ENCODE assay signal across 16 cellular contexts in the genomic region with DNA sequence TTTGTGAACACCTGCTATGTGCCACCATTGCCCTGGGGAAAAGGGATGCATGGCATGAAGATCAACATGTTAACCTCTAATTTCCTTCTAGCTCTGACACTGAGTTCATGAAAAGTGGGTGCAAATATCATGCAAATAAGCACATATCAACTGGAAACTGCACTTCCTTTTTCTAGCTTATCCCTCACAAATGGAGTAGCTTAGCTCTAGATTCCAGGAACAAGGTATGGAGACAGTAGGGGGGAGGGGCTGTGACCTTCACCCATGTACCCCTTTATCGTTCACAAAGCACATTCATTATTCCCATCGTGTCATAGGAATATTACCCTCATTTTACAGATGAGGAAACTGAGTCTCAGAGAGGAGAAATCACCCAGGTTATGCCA. TPM values are rescaled to one million over a fixed set of nuclear protein-coding genes. Genes with fewer than 3 reads are reported as not detected.
DNase-seq lines count a peak whose midpoint lies in the region; ATAC-seq, FAIRE-seq and TF ChIP-seq lines count a peak whose summit lies in the region.
"Had no signal": no experiment of that assay in that cellular context is flagged by ENCODE, and none has a peak within 500 bp of the region (broad histone marks: within the 10 kb centered on the region; RNA-seq: fewer than 3 reads in every experiment).

No MANE protein-coding gene starts in this region.

- H3K4me3 ChIP-seq in BLaER1 (no peak overlapping the region), GM12878 (no peak overlapping the region), neutrophil (ENCODE audit: low read depth in 1 of 2, low read length in 1 of 2) (peak overlapping the region in 1 of 2 experiments; percentile 43), suprapubic skin (no peak overlapping the region)
- H3K4me3 ChIP-seq: MG63 had no signal

- CTCF ChIA-PET in GM12878 (lab: Yijun Ruan, JAX), result no interaction called here

- FAIRE-seq in GM12878 (lab: Jason Lieb, UNC), result no peak

- no peak overlapping the region for H2AFZ ChIP-seq in GM12878 (ENCODE audit: control insufficient read depth, low read depth, low read length)

- POLR2A ChIA-PET in GM12878 (lab: Charles Lee), result no interaction called here

- TF ChIP-seq EP300 in GM12878 (IDR thresholded peaks at IDR 0.05; ENCODE audit: borderline replicate concordance in 1 of 2, control insufficient read depth in 1 of 2, low read depth in 2 of 2, low read length in 2 of 2) (no peak), suprapubic skin (IDR thresholded peaks at IDR 0.05) (no peak)

- SMC1A ChIA-PET in GM12878 (lab: Charles Lee; ENCODE audit: uncharacterized antibody, unreplicated experiment), result no interaction called here

- H3K4me1 ChIP-seq in BLaER1 (peaks cover 34% of the 10 kb centered on the region), GM12878 (ENCODE audit: control insufficient read depth, insufficient read depth, low read length) (no peaks in the 10 kb centered on the region), neutrophil (ENCODE audit: control insufficient read depth in 1 of 2, insufficient read depth in 1 of 2, low read depth in 1 of 2, low read length in 1 of 2) (peaks cover 49 to 59% of the 10 kb centered on the region in 2 experiments), suprapubic skin (no peaks in the 10 kb centered on the region)

- no peaks in the 10 kb centered on the region; the same call in 1 of the 2 replicates for H4K20me1 ChIP-seq in BLaER1
- H4K20me1 ChIP-seq in GM12878 (ENCODE audit: control insufficient read depth, insufficient read depth), result no peaks in the 10 kb centered on the region

- H3K9me3 Mint-ChIP-seq in immature natural killer cell, result peaks cover 0 to 4% (median 0%) of the 10 kb centered on the region in 6 donors
- H3K9me3 Mint-ChIP-seq: CD8-positive, alpha-beta memory T cell; HFFc6 had no signal

- no peaks in the 10 kb centered on the region for H3K36me3 ChIP-seq in BLaER1
- no peaks in the 10 kb centered on the region for H3K36me3 ChIP-seq in GM12878 (ENCODE audit: control insufficient read depth in 2 of 2, insufficient read depth in 2 of 2, low read length in 1 of 2)
- H3K36me3 ChIP-seq in neutrophil, result no peaks in the 10 kb centered on the region
- no peaks in the 10 kb centered on the region for H3K36me3 ChIP-seq in suprapubic skin
- H3K36me3 ChIP-seq: MG63 had no signal

- 46% methylated on average over 2 of the region's 2 CpGs for WGBS in GM12878 (ENCODE audit: insufficient coverage, insufficient replicate concordance, low lambda C conversion rate, missing lambda C conversion rate)
- 80% methylated on average over 2 of the region's 2 CpGs for WGBS in suprapubic skin

- no peak for ATAC-seq in GM12878

- TF ChIP-seq RAD21 in GM12878 (IDR thresholded peaks at IDR 0.05; ENCODE audit: insufficient read depth, low read depth, low read length), result no peak

- RAD21 ChIA-PET in GM12878 (lab: Charles Lee; ENCODE audit: unreplicated experiment), result no interaction called here

- H3K27ac ChIP-seq in BLaER1 (no peak overlapping the region), GM12878 (ENCODE audit: control insufficient read depth, insufficient read depth) (no peak overlapping the region), neutrophil (peak overlapping the region; percentile 65), suprapubic skin (no peak overlapping the region)
- H3K27ac ChIP-seq: KMS-11 had no signal

- H3K4me2 ChIP-seq in BLaER1, result peak overlapping the region; percentile 49
- no peak overlapping the region for H3K4me2 ChIP-seq in GM12878 (ENCODE audit: control insufficient read depth, insufficient read depth)
- H3K4me2 ChIP-seq: KMS-11 had no signal

- H3K4me1 Mint-ChIP-seq in immature natural killer cell, result peaks cover 8 to 10% of the 10 kb centered on the region in 2 donors

- DNase-seq in KBM-7, result peak; percentile 31
- DNase-seq in GM12878 (ENCODE audit: low read depth, low spot score), result no peak
- DNase-seq in immature natural killer cell, result no peak
- DNase-seq in suprapubic skin (ENCODE audit: low spot score in 2 of 2), result no peak
- DNase-seq in LoVo (ENCODE audit: low spot score), result no peak
- DNase-seq: CD8-positive, alpha-beta memory T cell; GOT3; HFFc6; NCI-H1417 treated with DMSO at 0.1 percent for 48 hours; NCI-H2081; NCI-H69; NK-92 treated with Interleukin-12 subunit alpha and Interleukin-12 subunit beta, amount 100 ng/mL, for 24 hours had no signal

- H3K9ac ChIP-seq in BLaER1 (no peak overlapping the region), GM12878 (ENCODE audit: control insufficient read depth, insufficient read depth, low read length) (no peak overlapping the region)
- H3K9ac ChIP-seq: KMS-11 had no signal

- no peaks in the 10 kb centered on the region for H3K36me3 Mint-ChIP-seq in immature natural killer cell
- H3K36me3 Mint-ChIP-seq: CD8-positive, alpha-beta memory T cell had no signal

- H3K4me3 Mint-ChIP-seq in immature natural killer cell, result no peak overlapping the region

- TF ChIP-seq POLR2A in GM12878 (IDR thresholded peaks at IDR 0.05; ENCODE audit: low read depth, low read length), result no peak
- TF ChIP-seq POLR2A in suprapubic skin (IDR thresholded peaks at IDR 0.05), result no peak

- no TSS peak for BruUV-seq in GM12878 (replicated peaks; lab: Mats Ljungman, UMichigan)

- H3K27me3 ChIP-seq in BLaER1, result peaks cover 53% of the 10 kb centered on the region
- no peaks in the 10 kb centered on the region; a peak in 1 of 4 replicates for H3K27me3 ChIP-seq in GM12878 (replicated peaks in 1 of 2; ENCODE audit: control insufficient read depth in 2 of 2, insufficient read depth in 2 of 2, low read length in 1 of 2)
- H3K27me3 ChIP-seq in neutrophil, result no peaks in the 10 kb centered on the region
- no peaks in the 10 kb centered on the region for H3K27me3 ChIP-seq in suprapubic skin
- H3K27me3 ChIP-seq: MG63 had no signal

- H3K27me3 Mint-ChIP-seq in immature natural killer cell (ENCODE audit: low read depth in 3 of 3), result peaks cover 0 to 13% (median 2%) of the 10 kb centered on the region in 3 donors

- TF ChIP-seq CTCF in GM12878 (IDR thresholded peaks at IDR 0.05 in 2 of 3, conservative IDR thresholded peaks at IDR 0.05 in 1 of 3; ENCODE audit: control insufficient read depth in 2 of 3, extremely low read depth in 1 of 3, insufficient read depth in 1 of 3, low read depth in 3 of 3, low read length in 3 of 3), result no peak
- no peak for TF ChIP-seq CTCF in neutrophil (IDR thresholded peaks at IDR 0.05)
- no peak for TF ChIP-seq CTCF in suprapubic skin (IDR thresholded peaks at IDR 0.05)

- intact Hi-C loops in GM12878 (cut with micrococcal nuclease; ENCODE audit: unreplicated experiment), result no loop called here

- H3K79me2 ChIP-seq in GM12878 (ENCODE audit: control insufficient read depth, insufficient read depth, low read length), result no peaks in the 10 kb centered on the region

- no peak overlapping the region for H3K27ac Mint-ChIP-seq in immature natural killer cell
- H3K27ac Mint-ChIP-seq: CD8-positive, alpha-beta memory T cell had no signal

- in situ Hi-C loops in KBM-7 (cut with MboI; ENCODE audit: low pct_unique_long_range_greater_than_20kb, low sequenced_read_pairs), result no loop called here
- in situ Hi-C loops in GM12878 (cut with MboI), result no loop called here

- H3K9me3 ChIP-seq in BLaER1 (peaks cover 12% of the 10 kb centered on the region; the same call in 1 of the 2 replicates), GM12878 (replicated peaks; ENCODE audit: control insufficient read depth, insufficient read depth, low read length) (no peaks in the 10 kb centered on the region; the same call in 2 of the 3 replicates), neutrophil (no peaks in the 10 kb centered on the region), suprapubic skin (no peaks in the 10 kb centered on the region)
- H3K9me3 ChIP-seq: MG63 had no signal

TF ChIP-seq in GM12878, 131 proteins besides CTCF, POLR2A, EP300 and RAD21:
- no peak for TF ChIP-seq POU2F2 (IDR thresholded peaks at IDR 0.05; ENCODE audit: borderline replicate concordance, low read depth, low read length)
- TF ChIP-seq SPI1 (IDR thresholded peaks at IDR 0.05; ENCODE audit: borderline replicate concordance, insufficient read depth, low read depth, low read length), result 0 out of 2 replicates have a peak, but pooled peaks have one; percentile 22

RNA-seq across cellular contexts. Expression of gene STARD8, which starts 37.4 kb away (rescaled TPM):
- 0.17 and 0.22 TPM in 2 replicates for total RNA-seq in GM12878 (2013; cell fraction: nucleolus; rRNA removed)
- total RNA-seq in GM12878 (2014; rRNA removed) (not detected in 2 replicates), GM12878 (2014; rRNA removed; fragmentation: Illumina TruSeq; extraction: Trizol) (not detected in 2 replicates), GM12878 (2021) (0.10 and 0.13 TPM in 2 replicates), suprapubic skin (1 to 10 TPM; 2.0 to 4.5 (median 2.3) TPM)
- 0.12 TPM for polyA plus RNA-seq in GM12878 (2011; ENCODE audit: low read depth)
- polyA plus RNA-seq in GM12878 (2011; rRNA removed) (0.01 and 0.04 TPM in 2 replicates), GM12878 (2014; fragmentation: Illumina TruSeq; extraction: Trizol) (0.03 TPM in 1 of 2 replicates, not detected in the other), GM12878 (2014; fragmentation: Nextera tagmentation; extraction: Ambion mirVana) (not detected), GM12878 (2014; rRNA removed) (0.14 TPM in 1 of 2 replicates, not detected in the other), GM12878 (2016; fragmentation: Nextera tagmentation; extraction: Ambion mirVana) (not detected), immature natural killer cell (under 1 TPM in 2 of 3 donors, not detected in 1; 0.22 to 0.27 TPM)
- 0.01 and 0.03 TPM in 2 replicates for polyA plus RNA-seq in GM12878 (2011; cell fraction: cytosol; rRNA removed)
- polyA plus RNA-seq in GM12878 (2011; cell fraction: nucleus; rRNA removed), result 0.22 and 0.24 TPM in 2 replicates
- 0.15 and 0.29 TPM in 2 replicates for polyA plus RNA-seq in GM12878 (2012)
- polyA minus RNA-seq in GM12878 (2011; rRNA and poly(A)+ RNA removed), result 0.05 TPM in 1 of 2 replicates, not detected in the other
- not detected in 2 replicates for polyA minus RNA-seq in GM12878 (2011; cell fraction: cytosol; rRNA and poly(A)+ RNA removed)
- not detected in 2 replicates for polyA minus RNA-seq in GM12878 (2011; cell fraction: nucleus; rRNA and poly(A)+ RNA removed)
- polyA plus RNA-seq: CD8-positive, alpha-beta memory T cell had no signal
